ENCODE assay signal across 12 cellular contexts in genomic region chr1:214234635-214235025, GRCh38. TPM values are rescaled to one million over a fixed set of nuclear protein-coding genes. Genes with fewer than 3 reads are reported as not detected.
DNase-seq lines count a peak whose midpoint lies in the region; ATAC-seq and TF ChIP-seq lines count a peak whose summit lies in the region.
"Had no signal": no experiment of that assay in that cellular context is flagged by ENCODE, and none has a peak within 500 bp of the region (broad histone marks: within the 10 kb centered on the region; RNA-seq: fewer than 3 reads in every experiment).

No MANE protein-coding gene starts in this region.

- CTCF ChIA-PET in IMR-90 (lab: Yijun Ruan, JAX): no interaction called here

- no peak overlapping the region for H2BK120ac ChIP-seq in IMR-90 (ENCODE audit: low read depth, low read length)

- BruUV-seq in IMR-90 (replicated peaks; lab: Mats Ljungman, UMichigan): no TSS peak

- no peak for TF ChIP-seq CTCF in IMR-90 (conservative IDR thresholded peaks at IDR 0.05; ENCODE audit: low read depth, low read length)

- no peak overlapping the region for H2BK5ac ChIP-seq in IMR-90 (ENCODE audit: low read depth, low read length, poor library complexity, severe bottlenecking)

- H3K4me1 ChIP-seq in IMR-90 (ENCODE audit: control insufficient read depth, insufficient read depth, low read length): no peaks in the 10 kb centered on the region

- H3K36me3 ChIP-seq in IMR-90 (ENCODE audit: control insufficient read depth, insufficient read depth, low read length): no peaks in the 10 kb centered on the region
- H3K36me3 ChIP-seq: MG63 had no signal

- H2AK5ac ChIP-seq in IMR-90 (ENCODE audit: low read depth, low read length): no peak overlapping the region

- H4K8ac ChIP-seq in IMR-90 (ENCODE audit: low read depth in 2 of 2, low read length in 2 of 2): no peak overlapping the region

- no peak for TF ChIP-seq RAD21 in IMR-90 (IDR thresholded peaks at IDR 0.05; ENCODE audit: low read length)

- DNase-seq in DMS53 treated with DMSO at 0.1 percent for 48 hours (lab: John Stamatoyannopoulos, UW; ENCODE audit: unreplicated experiment) (peak; percentile 93), IMR-90 (peak; percentile 25), NCI-H345 treated with DMSO at 0.1 percent for 48 hours (lab: John Stamatoyannopoulos, UW; ENCODE audit: unreplicated experiment) (peak; percentile 73), fibroblast of peridontal ligament (ENCODE audit: extremely low read depth) (peak; percentile 43), hypothalamus (lab: John Stamatoyannopoulos, UW) (no peak), RKO (ENCODE audit: low spot score) (no peak), nucleus accumbens (lab: John Stamatoyannopoulos, UW) (no peak)
- DNase-seq: activated CD8-positive, alpha-beta T cell treated with anti-CD3 and anti-CD28 coated beads for 36 hours; MG63; naive B cell had no signal

- H3K9ac ChIP-seq in IMR-90 (ENCODE audit: low read depth, low read length): no peak overlapping the region

- no peak overlapping the region for H2AFZ ChIP-seq in IMR-90 (replicated peaks; ENCODE audit: low read length, poor library complexity)

- no peak for TF ChIP-seq POLR2A in IMR-90 (IDR thresholded peaks at IDR 0.05; ENCODE audit: low read depth, low read length)

- no peaks in the 10 kb centered on the region for H4K20me1 ChIP-seq in IMR-90 (ENCODE audit: insufficient read depth, low read length)

- H3K9me1 ChIP-seq in IMR-90 (ENCODE audit: insufficient read depth, low read length): no peaks in the 10 kb centered on the region

- ATAC-seq in IMR-90 (ENCODE audit: low read depth): no peak; the same call in 1 of the 2 replicates
- ATAC-seq: activated CD8-positive, alpha-beta T cell treated with anti-CD3 and anti-CD28 coated beads for 36 hours; activated T-helper 17 cell treated with anti-CD3 and anti-CD28 coated beads, Interleukin-2, amount 50 U/mL, for 72 hours had no signal

- H3K4ac ChIP-seq in IMR-90 (ENCODE audit: low read depth, low read length): no peak overlapping the region

- no peak overlapping the region for H4K91ac ChIP-seq in IMR-90 (ENCODE audit: insufficient read depth, low read depth, low read length)

- WGBS in IMR-90 (ENCODE audit: extremely low coverage in 2 of 2, insufficient read length in 1 of 2), 2 experiments: no CpG with 5 or more reads among the region's 3 CpGs

- H2AK9ac ChIP-seq in IMR-90 (replicated peaks; ENCODE audit: low read depth, low read length, poor library complexity): no peak overlapping the region

- H3K79me1 ChIP-seq in IMR-90 (ENCODE audit: low read depth in 1 of 2, low read length in 2 of 2): no peaks in the 10 kb centered on the region

- dilution Hi-C loops in IMR-90 (cut with HindIII; ENCODE audit: low sequenced_read_pairs, unreplicated experiment): no loop called here

- no peak overlapping the region for H3K56ac ChIP-seq in IMR-90 (ENCODE audit: extremely low read depth, insufficient read depth, low read length)

- in situ Hi-C loops in IMR-90 (cut with MboI; ENCODE audit: low sequenced_read_pairs): loop anchor here (25.0 kb wide), 1 partner anchor 1303 kb away; no protein-coding TSS in a partner anchor

- POLR2A ChIA-PET in IMR-90 (lab: Charles Lee; ENCODE audit: unreplicated experiment): no interaction called here

- intact Hi-C loops in IMR-90 (cut with micrococcal nuclease): no loop called here

- H3K27ac ChIP-seq in IMR-90 (ENCODE audit: insufficient read depth, low read length): no peak overlapping the region
- H3K27ac ChIP-seq: C4-2B had no signal

- no peak overlapping the region for H3K4me2 ChIP-seq in IMR-90 (ENCODE audit: low read depth, low read length)

- no peak overlapping the region for H3K4me3 ChIP-seq in IMR-90 (ENCODE audit: insufficient read depth, low read depth, low read length)
- H3K4me3 ChIP-seq: MG63 had no signal

- H3K18ac ChIP-seq in IMR-90 (ENCODE audit: low read depth, low read length): no peak overlapping the region

- no peak overlapping the region for H2BK20ac ChIP-seq in IMR-90 (ENCODE audit: low read depth, low read length)

- no peak overlapping the region for H2BK15ac ChIP-seq in IMR-90 (ENCODE audit: low read depth, low read length)

- no peak overlapping the region for H4K5ac ChIP-seq in IMR-90 (ENCODE audit: low read depth, low read length)

- no peak overlapping the region for H3K14ac ChIP-seq in IMR-90 (replicated peaks; ENCODE audit: low read depth, low read length)

- H3K27me3 ChIP-seq in IMR-90 (ENCODE audit: control insufficient read depth, insufficient read depth, low read length): peaks cover 15% of the 10 kb centered on the region

- no peak overlapping the region for H3K23ac ChIP-seq in IMR-90 (ENCODE audit: low read depth, low read length)

- no peaks in the 10 kb centered on the region for H3K9me3 ChIP-seq in IMR-90 (ENCODE audit: control insufficient read depth, insufficient read depth, low read length)
- H3K9me3 ChIP-seq: MG63 had no signal

TF ChIP-seq in IMR-90, 13 proteins besides CTCF, POLR2A, EP300 and RAD21:
- TF ChIP-seq MAFK (IDR thresholded peaks at IDR 0.05; ENCODE audit: low read depth, low read length): no peak
- TF ChIP-seq MAZ (IDR thresholded peaks at IDR 0.05; ENCODE audit: borderline replicate concordance, low read depth, low read length): no peak
- no peak for TF ChIP-seq USF2 (IDR thresholded peaks at IDR 0.05; ENCODE audit: low read depth, low read length)
- no peak for TF ChIP-seq MXI1 (IDR thresholded peaks at IDR 0.05; ENCODE audit: borderline replicate concordance, low read depth, low read length)
- no peak for TF ChIP-seq CEBPB (IDR thresholded peaks at IDR 0.05; ENCODE audit: low read depth, low read length)
- no peak for TF ChIP-seq NFE2L2 (IDR thresholded peaks at IDR 0.05; ENCODE audit: low read depth, low read length)
- no peak for TF ChIP-seq BHLHE40 (IDR thresholded peaks at IDR 0.05; ENCODE audit: low read depth, low read length)
- no peak for TF ChIP-seq RCOR1 (IDR thresholded peaks at IDR 0.05; ENCODE audit: insufficient replicate concordance, low read length)
- TF ChIP-seq SMC3 (IDR thresholded peaks at IDR 0.05; ENCODE audit: low read depth, low read length): no peak
- TF ChIP-seq FOS (IDR thresholded peaks at IDR 0.05; ENCODE audit: low read depth, low read length): no peak
- no peak for TF ChIP-seq CHD1 (IDR thresholded peaks at IDR 0.05; ENCODE audit: low read depth, low read length)
- no peak for TF ChIP-seq RFX5 (IDR thresholded peaks at IDR 0.05; ENCODE audit: low read depth, low read length)
- TF ChIP-seq ELK1 (IDR thresholded peaks at IDR 0.05; ENCODE audit: borderline replicate concordance, low read depth, low read length): no peak

RNA-seq across cellular contexts. Expression of gene SMYD2, which starts 46.3 kb away (rescaled TPM):
- 45.8 and 61.7 TPM in 2 replicates for total RNA-seq in IMR-90 (2012; rRNA removed)
- 27.6 and 32.7 TPM in 2 replicates for polyA plus RNA-seq in IMR-90 (2012; rRNA removed)
- polyA plus RNA-seq in IMR-90 (2012; cell fraction: cytosol; rRNA removed): 9.0 and 13.6 TPM in 2 replicates
- 10.1 and 41.2 TPM in 2 replicates for polyA plus RNA-seq in IMR-90 (2012; cell fraction: nucleus; rRNA removed; ENCODE audit: low replicate concordance)

Comparison
In these comparisons a context has a peak if more than half of its experiments do, and no peak if none do; other contexts are left out.
1. DNase-seq: peak in DMS53 treated with DMSO at 0.1 percent for 48 hours (single experiment), IMR-90 (single experiment), NCI-H345 treated with DMSO at 0.1 percent for 48 hours (single experiment) and fibroblast of peridontal ligament (single experiment); none in hypothalamus (0 of 51), RKO (single experiment) and nucleus accumbens (0 of 56).